8 cellular contexts compared by ENCODE assay signal in genomic region chr3:53166781-53167291, GRCh38. TPM values are rescaled to one million over a fixed set of nuclear protein-coding genes. Genes with fewer than 3 reads are reported as not detected.
DNase-seq lines count a peak whose midpoint lies in the region; ATAC-seq lines count a peak whose summit lies in the region.

No MANE protein-coding gene starts in this region.

- no peaks in the 10 kb centered on the region for H3K27me3 ChIP-seq in duodenal mucosa (ENCODE audit: control insufficient read depth in 1 of 2, insufficient read depth in 2 of 2, low read length in 2 of 2)

- H3K9me3 ChIP-seq in duodenal mucosa (ENCODE audit: control insufficient read depth in 1 of 2, low read length in 2 of 2): no peaks in the 10 kb centered on the region

- peak overlapping the region; percentile 30 for H3K27ac ChIP-seq in duodenal mucosa (ENCODE audit: low read depth, low read length)

- peak; percentile 72 for DNase-seq in CMK (ENCODE audit: low read depth)
- DNase-seq in NCI-H226: peak; percentile 59
- DNase-seq in myocyte (ENCODE audit: low read depth): peak; percentile 84
- no peak for DNase-seq in activated naive CD8-positive, alpha-beta T cell treated with anti-CD3 and anti-CD28 coated beads for 36 hours
- no peak for DNase-seq in NCI-H526 treated with DMSO at 0.1 percent for 48 hours (lab: John Stamatoyannopoulos, UW)

- no peak overlapping the region for H3K27ac Mint-ChIP-seq in activated naive CD8-positive, alpha-beta T cell treated with anti-CD3 and anti-CD28 coated beads for 36 hours

- H3K27me3 Mint-ChIP-seq in activated naive CD8-positive, alpha-beta T cell treated with anti-CD3 and anti-CD28 coated beads for 36 hours: no peaks in the 10 kb centered on the region

- H3K4me1 ChIP-seq in duodenal mucosa (ENCODE audit: control insufficient read depth in 1 of 2, insufficient read depth in 2 of 2, low read length in 2 of 2): peaks cover 76 to 88% of the 10 kb centered on the region in 2 donors

- peaks cover 34% of the 10 kb centered on the region for H3K4me1 Mint-ChIP-seq in activated naive CD8-positive, alpha-beta T cell treated with anti-CD3 and anti-CD28 coated beads for 36 hours

- H3K36me3 Mint-ChIP-seq in activated naive CD8-positive, alpha-beta T cell treated with anti-CD3 and anti-CD28 coated beads for 36 hours: peaks cover 2% of the 10 kb centered on the region

- peaks cover 3 to 22% of the 10 kb centered on the region in 2 donors for H3K36me3 ChIP-seq in duodenal mucosa (ENCODE audit: control insufficient read depth in 1 of 2, insufficient read depth in 2 of 2, low read length in 2 of 2)

- H3K9me3 Mint-ChIP-seq in activated naive CD8-positive, alpha-beta T cell treated with anti-CD3 and anti-CD28 coated beads for 36 hours: no peaks in the 10 kb centered on the region

- peak overlapping the region; percentile 15 to 41 for H3K4me3 ChIP-seq in duodenal mucosa (ENCODE audit: low read depth in 1 of 2, low read length in 2 of 2)

- ATAC-seq in HG03457 (IDR thresholded peaks at IDR 0.05; ENCODE audit: unreplicated experiment): no peak
- ATAC-seq in GM21423 (IDR thresholded peaks at IDR 0.05; ENCODE audit: unreplicated experiment): no peak

- H3K4me3 Mint-ChIP-seq in activated naive CD8-positive, alpha-beta T cell treated with anti-CD3 and anti-CD28 coated beads for 36 hours: no peak overlapping the region

- H3K9ac ChIP-seq in duodenal mucosa (ENCODE audit: low read depth in 1 of 2, low read length in 2 of 2): peak overlapping the region; percentile 2 to 11

RNA-seq across cellular contexts. Expression of gene PRKCD, which starts 5.8 kb away (rescaled TPM):
- 1.3 and 1.4 TPM in 2 replicates for total RNA-seq in myocyte
- polyA plus RNA-seq in myocyte (2012): 17.4 TPM
- 10 to 100 TPM; 16.5 to 17.5 TPM for total RNA-seq in activated naive CD8-positive, alpha-beta T cell treated with anti-CD3 and anti-CD28 coated beads for 36 hours

RNA-seq across cellular contexts. Expression of gene RFT1, which starts 36.6 kb away (rescaled TPM):
- 6.7 and 7.5 TPM in 2 replicates for total RNA-seq in myocyte
- 16.7 TPM for polyA plus RNA-seq in myocyte (2012)
- 10 to 100 TPM; 49.3 to 50.7 TPM for total RNA-seq in activated naive CD8-positive, alpha-beta T cell treated with anti-CD3 and anti-CD28 coated beads for 36 hours

Comparison
In these comparisons a context has a peak if more than half of its experiments do, and no peak if none do; other contexts are left out.
1. DNase-seq: peak in CMK (single experiment), NCI-H226 (single experiment) and myocyte (single experiment); none in activated naive CD8-positive, alpha-beta T cell treated with anti-CD3 and anti-CD28 coated beads for 36 hours (single experiment) and NCI-H526 treated with DMSO at 0.1 percent for 48 hours (single experiment).